1 cellular context compared by ENCODE assay signal in the genomic region with DNA sequence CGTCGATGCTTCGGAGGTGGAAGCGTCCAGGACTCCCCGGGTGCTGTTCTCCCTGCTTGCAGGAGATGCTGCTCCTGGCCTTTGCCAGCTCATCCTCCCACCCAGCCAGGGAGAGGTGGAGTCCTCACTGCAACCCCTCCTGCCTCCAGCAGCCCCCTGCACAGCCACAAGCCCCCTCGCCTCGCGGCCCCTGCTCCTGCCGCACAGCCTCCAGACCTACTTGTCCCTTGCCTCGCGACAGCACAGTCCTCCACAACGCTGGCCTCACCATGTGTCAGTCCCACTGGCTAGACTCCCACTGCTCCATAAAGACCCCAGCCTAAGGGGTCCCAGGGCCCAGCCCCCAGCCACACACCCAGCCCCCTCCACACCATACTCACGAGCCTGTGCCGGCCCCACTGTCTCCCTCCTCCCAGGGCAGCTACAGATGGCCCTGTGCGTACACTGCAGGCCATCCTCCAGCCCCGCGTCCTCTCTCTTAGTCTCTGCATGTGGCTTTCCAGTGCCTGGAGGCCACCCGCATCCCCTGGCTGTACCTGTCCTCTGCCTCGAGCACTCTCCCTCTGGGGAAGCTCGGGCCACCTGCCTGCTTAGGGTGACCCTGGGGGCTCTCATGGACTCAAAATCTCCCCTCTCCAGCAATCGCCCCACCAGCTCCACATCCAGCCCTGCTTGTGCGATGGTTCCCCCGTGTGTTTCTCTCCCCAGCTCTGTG.
TF ChIP-seq lines count a peak whose summit lies in the region.

No MANE protein-coding gene starts in this region.

TF ChIP-seq in H1, 55 proteins besides CTCF, POLR2A, EP300 and RAD21:
- TF ChIP-seq FOSL1 (IDR thresholded peaks at IDR 0.05; ENCODE audit: insufficient read depth, low read depth, low read length), result no peak
- no peak for TF ChIP-seq SP1 (IDR thresholded peaks at IDR 0.05; ENCODE audit: low read depth, low read length)
- no peak for TF ChIP-seq JUN (IDR thresholded peaks at IDR 0.05; ENCODE audit: low read depth, low read length)
- no peak for TF ChIP-seq BACH1 (IDR thresholded peaks at IDR 0.05; ENCODE audit: low read length)
- no peak for TF ChIP-seq USF2 (IDR thresholded peaks at IDR 0.05; ENCODE audit: low read length)
- TF ChIP-seq SP4 (IDR thresholded peaks at IDR 0.05; ENCODE audit: low read length), result no peak
- no peak for TF ChIP-seq TBP (IDR thresholded peaks at IDR 0.05; ENCODE audit: low read depth, low read length)
- no peak for TF ChIP-seq RNF2 (IDR thresholded peaks at IDR 0.05; ENCODE audit: borderline replicate concordance, low read depth, low read length, missing control alignments, poor library complexity, severe bottlenecking)
- no peak for TF ChIP-seq CTBP2 (IDR thresholded peaks at IDR 0.05; ENCODE audit: borderline replicate concordance, insufficient read depth, insufficient read length, low read length)
